Comparison of ENCODE assay signal across 1 cellular context in the genomic region with DNA sequence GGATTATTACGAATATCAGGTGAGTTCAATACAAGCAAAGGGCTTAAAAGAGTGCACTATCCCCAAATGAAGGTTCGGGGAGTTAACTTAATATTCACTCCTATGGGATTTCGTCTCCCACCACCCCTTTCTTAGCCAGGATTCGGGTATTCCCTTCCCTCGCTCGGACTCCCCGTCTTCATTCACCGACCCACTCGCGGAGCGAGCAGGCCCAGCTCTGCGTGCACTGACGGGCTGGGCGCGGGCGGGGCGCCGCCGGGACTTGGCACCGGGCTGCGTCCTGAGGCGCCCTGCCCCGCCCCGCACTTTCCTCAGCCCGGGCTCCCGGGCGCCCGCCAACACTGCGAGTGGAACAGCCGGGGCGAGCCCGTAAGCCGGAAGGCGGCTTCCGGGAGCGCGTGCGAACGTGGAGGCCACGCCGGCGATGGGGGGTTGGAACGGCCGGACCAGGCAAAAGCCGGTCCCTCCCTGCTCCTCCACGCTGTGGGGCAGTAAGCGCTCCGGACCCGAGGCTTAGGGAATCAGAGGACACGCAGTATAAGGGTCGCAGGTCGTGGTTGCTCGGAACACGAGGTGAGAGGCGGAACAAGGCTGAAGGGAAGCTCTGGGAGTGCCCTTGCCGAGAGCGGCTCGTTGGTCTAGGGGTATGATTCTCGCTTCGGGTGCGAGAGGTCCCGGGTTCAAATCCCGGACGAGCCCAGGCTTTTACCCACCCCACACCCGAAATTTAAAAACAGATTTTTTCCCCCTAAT.
A peak's percentile ranks its signal among the peaks of the same experiment; 100 is the strongest.
TF ChIP-seq lines count a peak whose summit lies in the region.

No MANE protein-coding gene starts in this region.

TF ChIP-seq in HepG2, 621 proteins besides CTCF, POLR2A, EP300 and RAD21 (continued from another document and continues in another):
- TF ChIP-seq, protein P1, sequence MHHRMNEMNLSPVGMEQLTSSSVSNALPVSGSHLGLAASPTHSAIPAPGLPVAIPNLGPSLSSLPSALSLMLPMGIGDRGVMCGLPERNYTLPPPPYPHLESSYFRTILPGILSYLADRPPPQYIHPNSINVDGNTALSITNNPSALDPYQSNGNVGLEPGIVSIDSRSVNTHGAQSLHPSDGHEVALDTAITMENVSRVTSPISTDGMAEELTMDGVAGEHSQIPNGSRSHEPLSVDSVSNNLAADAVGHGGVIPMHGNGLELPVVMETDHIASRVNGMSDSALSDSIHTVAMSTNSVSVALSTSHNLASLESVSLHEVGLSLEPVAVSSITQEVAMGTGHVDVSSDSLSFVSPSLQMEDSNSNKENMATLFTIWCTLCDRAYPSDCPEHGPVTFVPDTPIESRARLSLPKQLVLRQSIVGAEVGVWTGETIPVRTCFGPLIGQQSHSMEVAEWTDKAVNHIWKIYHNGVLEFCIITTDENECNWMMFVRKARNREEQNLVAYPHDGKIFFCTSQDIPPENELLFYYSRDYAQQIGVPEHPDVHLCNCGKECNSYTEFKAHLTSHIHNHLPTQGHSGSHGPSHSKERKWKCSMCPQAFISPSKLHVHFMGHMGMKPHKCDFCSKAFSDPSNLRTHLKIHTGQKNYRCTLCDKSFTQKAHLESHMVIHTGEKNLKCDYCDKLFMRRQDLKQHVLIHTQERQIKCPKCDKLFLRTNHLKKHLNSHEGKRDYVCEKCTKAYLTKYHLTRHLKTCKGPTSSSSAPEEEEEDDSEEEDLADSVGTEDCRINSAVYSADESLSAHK (CRISPR knock-in tag; IDR thresholded peaks at IDR 0.05; ENCODE audit: borderline replicate concordance) = no peak
- TF ChIP-seq ZNF75D (CRISPR knock-in tag; IDR thresholded peaks at IDR 0.05; ENCODE audit: borderline replicate concordance) (no peak), XBP1 (CRISPR knock-in tag; IDR thresholded peaks at IDR 0.05) (peak; percentile 70; the same call in 1 of the 2 replicates), DNMT1 (CRISPR knock-in tag; IDR thresholded peaks at IDR 0.05) (no peak), SAFB2 (CRISPR knock-in tag; IDR thresholded peaks at IDR 0.05; ENCODE audit: borderline replicate concordance, low read depth) (peak; percentile 46; the same call in 1 of the 2 replicates), ZNF883 (CRISPR knock-in tag; IDR thresholded peaks at IDR 0.05; ENCODE audit: not compliant biosample characterization) (peak; percentile 41), EED (CRISPR knock-in tag; IDR thresholded peaks at IDR 0.05) (no peak), FOXK2 (IDR thresholded peaks at IDR 0.05) (no peak), ZMYM3 (CRISPR knock-in tag; IDR thresholded peaks at IDR 0.05) (peak; percentile 16; the same call in 1 of the 2 replicates), SRF (IDR thresholded peaks at IDR 0.05; ENCODE audit: low read depth, low read length) (no peak), ZNF331 (CRISPR knock-in tag; IDR thresholded peaks at IDR 0.05) (peak; percentile 76), ZNF780A (CRISPR knock-in tag; IDR thresholded peaks at IDR 0.05) (peak; percentile 89), ZNF432 (CRISPR knock-in tag; IDR thresholded peaks at IDR 0.05; ENCODE audit: borderline replicate concordance) (no peak), ZFP62 (CRISPR knock-in tag; IDR thresholded peaks at IDR 0.05) (peak; percentile 84; the same call in 1 of the 2 replicates), MAFG (CRISPR knock-in tag; IDR thresholded peaks at IDR 0.05) (no peak), ELF1 (CRISPR knock-in tag; IDR thresholded peaks at IDR 0.05) (peak; percentile 87), KLF16 (CRISPR knock-in tag; IDR thresholded peaks at IDR 0.05) (peak in 1 of 2 experiments; percentile 90; a peak in 1 of 4 replicates), SPEN (CRISPR knock-in tag; IDR thresholded peaks at IDR 0.05; ENCODE audit: low read depth) (peak; percentile 82), FLYWCH1 (CRISPR knock-in tag; IDR thresholded peaks at IDR 0.05) (no peak), SAP130 (CRISPR knock-in tag; IDR thresholded peaks at IDR 0.05; ENCODE audit: low read depth) (peak; percentile 68), ZNF563 (CRISPR knock-in tag; IDR thresholded peaks at IDR 0.05) (peak; percentile 76), ZNF569 (CRISPR knock-in tag; IDR thresholded peaks at IDR 0.05; ENCODE audit: borderline replicate concordance) (no peak), NR2F6 (IDR thresholded peaks at IDR 0.05) (peak; percentile 60; the same call in 1 of the 2 replicates), NR2F6 (CRISPR knock-in tag; IDR thresholded peaks at IDR 0.05) (peak; percentile 73; the same call in 1 of the 2 replicates), ZNF564 (CRISPR knock-in tag; IDR thresholded peaks at IDR 0.05) (0 out of 2 replicates have a peak, but pooled peaks have one; percentile 38), CC2D1A (CRISPR knock-in tag; IDR thresholded peaks at IDR 0.05) (0 out of 2 replicates have a peak, but pooled peaks have one; percentile 84), MTF2 (CRISPR knock-in tag; IDR thresholded peaks at IDR 0.05; ENCODE audit: borderline replicate concordance) (no peak), MBD4 (IDR thresholded peaks at IDR 0.05; ENCODE audit: borderline replicate concordance, low read length) (no peak), ZNF180 (CRISPR knock-in tag; IDR thresholded peaks at IDR 0.05; ENCODE audit: borderline replicate concordance, low read depth) (peak; percentile 89; the same call in 1 of the 2 replicates), FOXA1 (IDR thresholded peaks at IDR 0.05) (no peak), FOXA1 (CRISPR knock-in tag; IDR thresholded peaks at IDR 0.05) (no peak), TCF7 (IDR thresholded peaks at IDR 0.05; ENCODE audit: low read depth) (no peak), ZNF709 (CRISPR knock-in tag; IDR thresholded peaks at IDR 0.05) (peak; percentile 90; the same call in 1 of the 2 replicates), FOXK1 (CRISPR knock-in tag; IDR thresholded peaks at IDR 0.05; ENCODE audit: borderline replicate concordance, low read depth) (0 out of 2 replicates have a peak, but pooled peaks have one; percentile 57), ZNF790 (CRISPR knock-in tag; IDR thresholded peaks at IDR 0.05; ENCODE audit: borderline replicate concordance) (peak; percentile 70; the same call in 1 of the 2 replicates), ZFX (CRISPR knock-in tag; IDR thresholded peaks at IDR 0.05; ENCODE audit: low read depth) (peak; percentile 82)
- TF ChIP-seq, protein P2, sequence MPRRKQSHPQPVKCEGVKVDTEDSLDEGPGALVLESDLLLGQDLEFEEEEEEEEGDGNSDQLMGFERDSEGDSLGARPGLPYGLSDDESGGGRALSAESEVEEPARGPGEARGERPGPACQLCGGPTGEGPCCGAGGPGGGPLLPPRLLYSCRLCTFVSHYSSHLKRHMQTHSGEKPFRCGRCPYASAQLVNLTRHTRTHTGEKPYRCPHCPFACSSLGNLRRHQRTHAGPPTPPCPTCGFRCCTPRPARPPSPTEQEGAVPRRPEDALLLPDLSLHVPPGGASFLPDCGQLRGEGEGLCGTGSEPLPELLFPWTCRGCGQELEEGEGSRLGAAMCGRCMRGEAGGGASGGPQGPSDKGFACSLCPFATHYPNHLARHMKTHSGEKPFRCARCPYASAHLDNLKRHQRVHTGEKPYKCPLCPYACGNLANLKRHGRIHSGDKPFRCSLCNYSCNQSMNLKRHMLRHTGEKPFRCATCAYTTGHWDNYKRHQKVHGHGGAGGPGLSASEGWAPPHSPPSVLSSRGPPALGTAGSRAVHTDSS (CRISPR knock-in tag; conservative IDR thresholded peaks at IDR 0.05) = 0 out of 2 replicates have a peak, but pooled peaks have one; percentile 90
- TF ChIP-seq, protein P3, sequence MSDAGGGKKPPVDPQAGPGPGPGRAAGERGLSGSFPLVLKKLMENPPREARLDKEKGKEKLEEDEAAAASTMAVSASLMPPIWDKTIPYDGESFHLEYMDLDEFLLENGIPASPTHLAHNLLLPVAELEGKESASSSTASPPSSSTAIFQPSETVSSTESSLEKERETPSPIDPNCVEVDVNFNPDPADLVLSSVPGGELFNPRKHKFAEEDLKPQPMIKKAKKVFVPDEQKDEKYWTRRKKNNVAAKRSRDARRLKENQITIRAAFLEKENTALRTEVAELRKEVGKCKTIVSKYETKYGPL (CRISPR knock-in tag; IDR thresholded peaks at IDR 0.05) = no peak
- TF ChIP-seq, protein P4, sequence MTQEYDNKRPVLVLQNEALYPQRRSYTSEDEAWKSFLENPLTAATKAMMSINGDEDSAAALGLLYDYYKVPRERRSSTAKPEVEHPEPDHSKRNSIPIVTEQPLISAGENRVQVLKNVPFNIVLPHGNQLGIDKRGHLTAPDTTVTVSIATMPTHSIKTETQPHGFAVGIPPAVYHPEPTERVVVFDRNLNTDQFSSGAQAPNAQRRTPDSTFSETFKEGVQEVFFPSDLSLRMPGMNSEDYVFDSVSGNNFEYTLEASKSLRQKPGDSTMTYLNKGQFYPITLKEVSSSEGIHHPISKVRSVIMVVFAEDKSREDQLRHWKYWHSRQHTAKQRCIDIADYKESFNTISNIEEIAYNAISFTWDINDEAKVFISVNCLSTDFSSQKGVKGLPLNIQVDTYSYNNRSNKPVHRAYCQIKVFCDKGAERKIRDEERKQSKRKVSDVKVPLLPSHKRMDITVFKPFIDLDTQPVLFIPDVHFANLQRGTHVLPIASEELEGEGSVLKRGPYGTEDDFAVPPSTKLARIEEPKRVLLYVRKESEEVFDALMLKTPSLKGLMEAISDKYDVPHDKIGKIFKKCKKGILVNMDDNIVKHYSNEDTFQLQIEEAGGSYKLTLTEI (CRISPR knock-in tag; conservative IDR thresholded peaks at IDR 0.05) = no peak
- TF ChIP-seq, protein P5, sequence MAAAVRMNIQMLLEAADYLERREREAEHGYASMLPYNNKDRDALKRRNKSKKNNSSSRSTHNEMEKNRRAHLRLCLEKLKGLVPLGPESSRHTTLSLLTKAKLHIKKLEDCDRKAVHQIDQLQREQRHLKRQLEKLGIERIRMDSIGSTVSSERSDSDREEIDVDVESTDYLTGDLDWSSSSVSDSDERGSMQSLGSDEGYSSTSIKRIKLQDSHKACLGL (CRISPR knock-in tag; IDR thresholded peaks at IDR 0.05) = no peak
- TF ChIP-seq, protein P6, sequence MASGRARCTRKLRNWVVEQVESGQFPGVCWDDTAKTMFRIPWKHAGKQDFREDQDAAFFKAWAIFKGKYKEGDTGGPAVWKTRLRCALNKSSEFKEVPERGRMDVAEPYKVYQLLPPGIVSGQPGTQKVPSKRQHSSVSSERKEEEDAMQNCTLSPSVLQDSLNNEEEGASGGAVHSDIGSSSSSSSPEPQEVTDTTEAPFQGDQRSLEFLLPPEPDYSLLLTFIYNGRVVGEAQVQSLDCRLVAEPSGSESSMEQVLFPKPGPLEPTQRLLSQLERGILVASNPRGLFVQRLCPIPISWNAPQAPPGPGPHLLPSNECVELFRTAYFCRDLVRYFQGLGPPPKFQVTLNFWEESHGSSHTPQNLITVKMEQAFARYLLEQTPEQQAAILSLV (CRISPR knock-in tag; IDR thresholded peaks at IDR 0.05; ENCODE audit: borderline replicate concordance) = peak; percentile 85; the same call in 1 of the 2 replicates
- TF ChIP-seq, protein P7, sequence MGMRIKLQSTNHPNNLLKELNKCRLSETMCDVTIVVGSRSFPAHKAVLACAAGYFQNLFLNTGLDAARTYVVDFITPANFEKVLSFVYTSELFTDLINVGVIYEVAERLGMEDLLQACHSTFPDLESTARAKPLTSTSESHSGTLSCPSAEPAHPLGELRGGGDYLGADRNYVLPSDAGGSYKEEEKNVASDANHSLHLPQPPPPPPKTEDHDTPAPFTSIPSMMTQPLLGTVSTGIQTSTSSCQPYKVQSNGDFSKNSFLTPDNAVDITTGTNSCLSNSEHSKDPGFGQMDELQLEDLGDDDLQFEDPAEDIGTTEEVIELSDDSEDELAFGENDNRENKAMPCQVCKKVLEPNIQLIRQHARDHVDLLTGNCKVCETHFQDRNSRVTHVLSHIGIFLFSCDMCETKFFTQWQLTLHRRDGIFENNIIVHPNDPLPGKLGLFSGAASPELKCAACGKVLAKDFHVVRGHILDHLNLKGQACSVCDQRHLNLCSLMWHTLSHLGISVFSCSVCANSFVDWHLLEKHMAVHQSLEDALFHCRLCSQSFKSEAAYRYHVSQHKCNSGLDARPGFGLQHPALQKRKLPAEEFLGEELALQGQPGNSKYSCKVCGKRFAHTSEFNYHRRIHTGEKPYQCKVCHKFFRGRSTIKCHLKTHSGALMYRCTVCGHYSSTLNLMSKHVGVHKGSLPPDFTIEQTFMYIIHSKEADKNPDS (CRISPR knock-in tag; IDR thresholded peaks at IDR 0.05) = peak; percentile 66; the same call in 1 of the 2 replicates
- TF ChIP-seq, protein P8, sequence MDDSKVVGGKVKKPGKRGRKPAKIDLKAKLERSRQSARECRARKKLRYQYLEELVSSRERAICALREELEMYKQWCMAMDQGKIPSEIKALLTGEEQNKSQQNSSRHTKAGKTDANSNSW (CRISPR knock-in tag; IDR thresholded peaks at IDR 0.05; ENCODE audit: borderline replicate concordance) = peak; percentile 60; the same call in 1 of the 2 replicates
- TF ChIP-seq, protein P9, sequence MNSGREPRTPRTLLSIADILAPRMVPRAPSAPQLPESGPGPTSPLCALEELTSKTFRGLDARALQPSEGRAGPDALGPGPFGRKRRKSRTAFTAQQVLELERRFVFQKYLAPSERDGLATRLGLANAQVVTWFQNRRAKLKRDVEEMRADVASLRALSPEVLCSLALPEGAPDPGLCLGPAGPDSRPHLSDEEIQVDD (CRISPR knock-in tag; IDR thresholded peaks at IDR 0.05; ENCODE audit: borderline replicate concordance) = peak; percentile 47; the same call in 1 of the 2 replicates
- TF ChIP-seq, protein P10, sequence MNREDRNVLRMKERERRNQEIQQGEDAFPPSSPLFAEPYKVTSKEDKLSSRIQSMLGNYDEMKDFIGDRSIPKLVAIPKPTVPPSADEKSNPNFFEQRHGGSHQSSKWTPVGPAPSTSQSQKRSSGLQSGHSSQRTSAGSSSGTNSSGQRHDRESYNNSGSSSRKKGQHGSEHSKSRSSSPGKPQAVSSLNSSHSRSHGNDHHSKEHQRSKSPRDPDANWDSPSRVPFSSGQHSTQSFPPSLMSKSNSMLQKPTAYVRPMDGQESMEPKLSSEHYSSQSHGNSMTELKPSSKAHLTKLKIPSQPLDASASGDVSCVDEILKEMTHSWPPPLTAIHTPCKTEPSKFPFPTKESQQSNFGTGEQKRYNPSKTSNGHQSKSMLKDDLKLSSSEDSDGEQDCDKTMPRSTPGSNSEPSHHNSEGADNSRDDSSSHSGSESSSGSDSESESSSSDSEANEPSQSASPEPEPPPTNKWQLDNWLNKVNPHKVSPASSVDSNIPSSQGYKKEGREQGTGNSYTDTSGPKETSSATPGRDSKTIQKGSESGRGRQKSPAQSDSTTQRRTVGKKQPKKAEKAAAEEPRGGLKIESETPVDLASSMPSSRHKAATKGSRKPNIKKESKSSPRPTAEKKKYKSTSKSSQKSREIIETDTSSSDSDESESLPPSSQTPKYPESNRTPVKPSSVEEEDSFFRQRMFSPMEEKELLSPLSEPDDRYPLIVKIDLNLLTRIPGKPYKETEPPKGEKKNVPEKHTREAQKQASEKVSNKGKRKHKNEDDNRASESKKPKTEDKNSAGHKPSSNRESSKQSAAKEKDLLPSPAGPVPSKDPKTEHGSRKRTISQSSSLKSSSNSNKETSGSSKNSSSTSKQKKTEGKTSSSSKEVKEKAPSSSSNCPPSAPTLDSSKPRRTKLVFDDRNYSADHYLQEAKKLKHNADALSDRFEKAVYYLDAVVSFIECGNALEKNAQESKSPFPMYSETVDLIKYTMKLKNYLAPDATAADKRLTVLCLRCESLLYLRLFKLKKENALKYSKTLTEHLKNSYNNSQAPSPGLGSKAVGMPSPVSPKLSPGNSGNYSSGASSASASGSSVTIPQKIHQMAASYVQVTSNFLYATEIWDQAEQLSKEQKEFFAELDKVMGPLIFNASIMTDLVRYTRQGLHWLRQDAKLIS (CRISPR knock-in tag; IDR thresholded peaks at IDR 0.05) = no peak
